Comparison of ENCODE assay signal across 1 cellular context in genomic region chr13:60163525-60164471, GRCh38.
TF ChIP-seq lines count a peak whose summit lies in the region.

A gene with protein sequence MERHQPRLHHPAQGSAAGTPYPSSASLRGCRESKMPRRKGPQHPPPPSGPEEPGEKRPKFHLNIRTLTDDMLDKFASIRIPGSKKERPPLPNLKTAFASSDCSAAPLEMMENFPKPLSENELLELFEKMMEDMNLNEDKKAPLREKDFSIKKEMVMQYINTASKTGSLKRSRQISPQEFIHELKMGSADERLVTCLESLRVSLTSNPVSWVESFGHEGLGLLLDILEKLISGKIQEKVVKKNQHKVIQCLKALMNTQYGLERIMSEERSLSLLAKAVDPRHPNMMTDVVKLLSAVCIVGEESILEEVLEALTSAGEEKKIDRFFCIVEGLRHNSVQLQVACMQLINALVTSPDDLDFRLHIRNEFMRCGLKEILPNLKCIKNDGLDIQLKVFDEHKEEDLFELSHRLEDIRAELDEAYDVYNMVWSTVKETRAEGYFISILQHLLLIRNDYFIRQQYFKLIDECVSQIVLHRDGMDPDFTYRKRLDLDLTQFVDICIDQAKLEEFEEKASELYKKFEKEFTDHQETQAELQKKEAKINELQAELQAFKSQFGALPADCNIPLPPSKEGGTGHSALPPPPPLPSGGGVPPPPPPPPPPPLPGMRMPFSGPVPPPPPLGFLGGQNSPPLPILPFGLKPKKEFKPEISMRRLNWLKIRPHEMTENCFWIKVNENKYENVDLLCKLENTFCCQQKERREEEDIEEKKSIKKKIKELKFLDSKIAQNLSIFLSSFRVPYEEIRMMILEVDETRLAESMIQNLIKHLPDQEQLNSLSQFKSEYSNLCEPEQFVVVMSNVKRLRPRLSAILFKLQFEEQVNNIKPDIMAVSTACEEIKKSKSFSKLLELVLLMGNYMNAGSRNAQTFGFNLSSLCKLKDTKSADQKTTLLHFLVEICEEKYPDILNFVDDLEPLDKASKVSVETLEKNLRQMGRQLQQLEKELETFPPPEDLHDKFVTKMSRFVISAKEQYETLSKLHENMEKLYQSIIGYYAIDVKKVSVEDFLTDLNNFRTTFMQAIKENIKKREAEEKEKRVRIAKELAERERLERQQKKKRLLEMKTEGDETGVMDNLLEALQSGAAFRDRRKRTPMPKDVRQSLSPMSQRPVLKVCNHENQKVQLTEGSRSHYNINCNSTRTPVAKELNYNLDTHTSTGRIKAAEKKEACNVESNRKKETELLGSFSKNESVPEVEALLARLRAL (minus strand): TSS chr13:60163928. CDS start chr13:60163766, 162 bp downstream.

TF ChIP-seq in HepG2, 621 proteins besides CTCF, POLR2A, EP300 and RAD21 (continued from another document and continues in another):
- TF ChIP-seq ZNF615 (CRISPR knock-in tag; IDR thresholded peaks at IDR 0.05; ENCODE audit: borderline replicate concordance) (no peak), MXD3 (CRISPR knock-in tag; IDR thresholded peaks at IDR 0.05) (peak; percentile 71; the same call in 1 of the 2 replicates), SIN3B (IDR thresholded peaks at IDR 0.05; ENCODE audit: low read length) (peak; percentile 95), ZNF644 (CRISPR knock-in tag; IDR thresholded peaks at IDR 0.05; ENCODE audit: low read depth) (no peak), MEIS1 (CRISPR knock-in tag; IDR thresholded peaks at IDR 0.05; ENCODE audit: borderline replicate concordance) (0 out of 2 replicates have a peak, but pooled peaks have one; percentile 39), PAF1 (CRISPR knock-in tag; IDR thresholded peaks at IDR 0.05) (no peak), ZNF780A (CRISPR knock-in tag; IDR thresholded peaks at IDR 0.05) (0 out of 2 replicates have a peak, but pooled peaks have one; percentile 38), SOX13 (IDR thresholded peaks at IDR 0.05) (no peak), SOX13 (CRISPR knock-in tag; conservative IDR thresholded peaks at IDR 0.05 in 1 of 2, IDR thresholded peaks at IDR 0.05 in 1 of 2) (no peak), ESRRA (CRISPR knock-in tag; IDR thresholded peaks at IDR 0.05; ENCODE audit: low read depth) (no peak; the same call in 1 of the 2 replicates), ZNF629 (CRISPR knock-in tag; conservative IDR thresholded peaks at IDR 0.05) (no peak), SIX1 (CRISPR knock-in tag; IDR thresholded peaks at IDR 0.05; ENCODE audit: borderline replicate concordance) (0 out of 2 replicates have a peak, but pooled peaks have one; percentile 23), SP5 (CRISPR knock-in tag; IDR thresholded peaks at IDR 0.05; ENCODE audit: borderline replicate concordance, low read depth) (no peak), YY1 (IDR thresholded peaks at IDR 0.05; ENCODE audit: insufficient read depth, insufficient replicate concordance, low read depth, low read length) (no peak), ZC3H4 (CRISPR knock-in tag; IDR thresholded peaks at IDR 0.05; ENCODE audit: borderline replicate concordance) (no peak), KLF15 (CRISPR knock-in tag; IDR thresholded peaks at IDR 0.05; ENCODE audit: borderline replicate concordance) (no peak), FOXO4 (CRISPR knock-in tag; conservative IDR thresholded peaks at IDR 0.05) (no peak), ZNF225 (CRISPR knock-in tag; IDR thresholded peaks at IDR 0.05) (no peak), TEAD3 (CRISPR knock-in tag; optimal IDR thresholded peaks at IDR 0.05; ENCODE audit: borderline replicate concordance) (peak; percentile 37), ZNF296 (CRISPR knock-in tag; conservative IDR thresholded peaks at IDR 0.05) (no peak), MTA3 (CRISPR knock-in tag; IDR thresholded peaks at IDR 0.05) (no peak), JUN (CRISPR knock-in tag; IDR thresholded peaks at IDR 0.05) (no peak), KMT2B (CRISPR knock-in tag; IDR thresholded peaks at IDR 0.05) (peak; percentile 90; the same call in 1 of the 2 replicates), FIP1L1 (IDR thresholded peaks at IDR 0.05; ENCODE audit: borderline replicate concordance, insufficient read depth, low read depth, low read length) (no peak), SPEN (CRISPR knock-in tag; IDR thresholded peaks at IDR 0.05; ENCODE audit: low read depth) (peak; percentile 72; the same call in 1 of the 2 replicates), FOXM1 (CRISPR knock-in tag; IDR thresholded peaks at IDR 0.05) (peak; percentile 68; the same call in 1 of the 2 replicates), ZNF460 (CRISPR knock-in tag; IDR thresholded peaks at IDR 0.05; ENCODE audit: borderline replicate concordance) (no peak), ZNF503 (CRISPR knock-in tag; IDR thresholded peaks at IDR 0.05) (no peak; the same call in 1 of the 2 replicates), SRSF1 (optimal IDR thresholded peaks at IDR 0.05; ENCODE audit: low read depth, low read length) (peak; percentile 75), ZNF124 (CRISPR knock-in tag; IDR thresholded peaks at IDR 0.05) (no peak), ZNF740 (CRISPR knock-in tag; IDR thresholded peaks at IDR 0.05) (no peak), POLR2G (IDR thresholded peaks at IDR 0.05; ENCODE audit: low read depth, low read length) (peak; percentile 96)
- TF ChIP-seq, protein P1, sequence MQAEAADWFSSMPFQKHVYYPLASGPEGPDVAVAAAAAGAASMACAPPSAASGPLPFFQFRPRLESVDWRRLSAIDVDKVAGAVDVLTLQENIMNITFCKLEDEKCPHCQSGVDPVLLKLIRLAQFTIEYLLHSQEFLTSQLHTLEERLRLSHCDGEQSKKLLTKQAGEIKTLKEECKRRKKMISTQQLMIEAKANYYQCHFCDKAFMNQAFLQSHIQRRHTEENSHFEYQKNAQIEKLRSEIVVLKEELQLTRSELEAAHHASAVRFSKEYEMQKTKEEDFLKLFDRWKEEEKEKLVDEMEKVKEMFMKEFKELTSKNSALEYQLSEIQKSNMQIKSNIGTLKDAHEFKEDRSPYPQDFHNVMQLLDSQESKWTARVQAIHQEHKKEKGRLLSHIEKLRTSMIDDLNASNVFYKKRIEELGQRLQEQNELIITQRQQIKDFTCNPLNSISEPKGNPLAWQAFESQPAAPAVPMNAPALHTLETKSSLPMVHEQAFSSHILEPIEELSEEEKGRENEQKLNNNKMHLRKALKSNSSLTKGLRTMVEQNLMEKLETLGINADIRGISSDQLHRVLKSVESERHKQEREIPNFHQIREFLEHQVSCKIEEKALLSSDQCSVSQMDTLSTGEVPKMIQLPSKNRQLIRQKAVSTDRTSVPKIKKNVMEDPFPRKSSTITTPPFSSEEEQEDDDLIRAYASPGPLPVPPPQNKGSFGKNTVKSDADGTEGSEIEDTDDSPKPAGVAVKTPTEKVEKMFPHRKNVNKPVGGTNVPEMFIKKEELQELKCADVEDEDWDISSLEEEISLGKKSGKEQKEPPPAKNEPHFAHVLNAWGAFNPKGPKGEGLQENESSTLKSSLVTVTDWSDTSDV (CRISPR knock-in tag; IDR thresholded peaks at IDR 0.05) = peak; percentile 76
- TF ChIP-seq, protein P2, sequence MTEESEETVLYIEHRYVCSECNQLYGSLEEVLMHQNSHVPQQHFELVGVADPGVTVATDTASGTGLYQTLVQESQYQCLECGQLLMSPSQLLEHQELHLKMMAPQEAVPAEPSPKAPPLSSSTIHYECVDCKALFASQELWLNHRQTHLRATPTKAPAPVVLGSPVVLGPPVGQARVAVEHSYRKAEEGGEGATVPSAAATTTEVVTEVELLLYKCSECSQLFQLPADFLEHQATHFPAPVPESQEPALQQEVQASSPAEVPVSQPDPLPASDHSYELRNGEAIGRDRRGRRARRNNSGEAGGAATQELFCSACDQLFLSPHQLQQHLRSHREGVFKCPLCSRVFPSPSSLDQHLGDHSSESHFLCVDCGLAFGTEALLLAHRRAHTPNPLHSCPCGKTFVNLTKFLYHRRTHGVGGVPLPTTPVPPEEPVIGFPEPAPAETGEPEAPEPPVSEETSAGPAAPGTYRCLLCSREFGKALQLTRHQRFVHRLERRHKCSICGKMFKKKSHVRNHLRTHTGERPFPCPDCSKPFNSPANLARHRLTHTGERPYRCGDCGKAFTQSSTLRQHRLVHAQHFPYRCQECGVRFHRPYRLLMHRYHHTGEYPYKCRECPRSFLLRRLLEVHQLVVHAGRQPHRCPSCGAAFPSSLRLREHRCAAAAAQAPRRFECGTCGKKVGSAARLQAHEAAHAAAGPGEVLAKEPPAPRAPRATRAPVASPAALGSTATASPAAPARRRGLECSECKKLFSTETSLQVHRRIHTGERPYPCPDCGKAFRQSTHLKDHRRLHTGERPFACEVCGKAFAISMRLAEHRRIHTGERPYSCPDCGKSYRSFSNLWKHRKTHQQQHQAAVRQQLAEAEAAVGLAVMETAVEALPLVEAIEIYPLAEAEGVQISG (CRISPR knock-in tag; IDR thresholded peaks at IDR 0.05) = peak; percentile 79; the same call in 1 of the 2 replicates
- TF ChIP-seq, protein P3, sequence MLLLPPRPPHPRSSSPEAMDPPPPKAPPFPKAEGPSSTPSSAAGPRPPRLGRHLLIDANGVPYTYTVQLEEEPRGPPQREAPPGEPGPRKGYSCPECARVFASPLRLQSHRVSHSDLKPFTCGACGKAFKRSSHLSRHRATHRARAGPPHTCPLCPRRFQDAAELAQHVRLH (CRISPR knock-in tag; IDR thresholded peaks at IDR 0.05; ENCODE audit: borderline replicate concordance, low read depth) = 0 out of 2 replicates have a peak, but pooled peaks have one; percentile 23
- TF ChIP-seq, protein P4, sequence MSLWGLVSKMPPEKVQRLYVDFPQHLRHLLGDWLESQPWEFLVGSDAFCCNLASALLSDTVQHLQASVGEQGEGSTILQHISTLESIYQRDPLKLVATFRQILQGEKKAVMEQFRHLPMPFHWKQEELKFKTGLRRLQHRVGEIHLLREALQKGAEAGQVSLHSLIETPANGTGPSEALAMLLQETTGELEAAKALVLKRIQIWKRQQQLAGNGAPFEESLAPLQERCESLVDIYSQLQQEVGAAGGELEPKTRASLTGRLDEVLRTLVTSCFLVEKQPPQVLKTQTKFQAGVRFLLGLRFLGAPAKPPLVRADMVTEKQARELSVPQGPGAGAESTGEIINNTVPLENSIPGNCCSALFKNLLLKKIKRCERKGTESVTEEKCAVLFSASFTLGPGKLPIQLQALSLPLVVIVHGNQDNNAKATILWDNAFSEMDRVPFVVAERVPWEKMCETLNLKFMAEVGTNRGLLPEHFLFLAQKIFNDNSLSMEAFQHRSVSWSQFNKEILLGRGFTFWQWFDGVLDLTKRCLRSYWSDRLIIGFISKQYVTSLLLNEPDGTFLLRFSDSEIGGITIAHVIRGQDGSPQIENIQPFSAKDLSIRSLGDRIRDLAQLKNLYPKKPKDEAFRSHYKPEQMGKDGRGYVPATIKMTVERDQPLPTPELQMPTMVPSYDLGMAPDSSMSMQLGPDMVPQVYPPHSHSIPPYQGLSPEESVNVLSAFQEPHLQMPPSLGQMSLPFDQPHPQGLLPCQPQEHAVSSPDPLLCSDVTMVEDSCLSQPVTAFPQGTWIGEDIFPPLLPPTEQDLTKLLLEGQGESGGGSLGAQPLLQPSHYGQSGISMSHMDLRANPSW (CRISPR knock-in tag; IDR thresholded peaks at IDR 0.05; ENCODE audit: borderline replicate concordance) = no peak
- TF ChIP-seq, protein P5, sequence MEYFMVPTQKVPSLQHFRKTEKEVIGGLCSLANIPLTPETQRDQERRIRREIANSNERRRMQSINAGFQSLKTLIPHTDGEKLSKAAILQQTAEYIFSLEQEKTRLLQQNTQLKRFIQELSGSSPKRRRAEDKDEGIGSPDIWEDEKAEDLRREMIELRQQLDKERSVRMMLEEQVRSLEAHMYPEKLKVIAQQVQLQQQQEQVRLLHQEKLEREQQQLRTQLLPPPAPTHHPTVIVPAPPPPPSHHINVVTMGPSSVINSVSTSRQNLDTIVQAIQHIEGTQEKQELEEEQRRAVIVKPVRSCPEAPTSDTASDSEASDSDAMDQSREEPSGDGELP (IDR thresholded peaks at IDR 0.05; ENCODE audit: borderline replicate concordance, low read depth) = no peak; the same call in 1 of the 2 replicates
- TF ChIP-seq, protein P6, sequence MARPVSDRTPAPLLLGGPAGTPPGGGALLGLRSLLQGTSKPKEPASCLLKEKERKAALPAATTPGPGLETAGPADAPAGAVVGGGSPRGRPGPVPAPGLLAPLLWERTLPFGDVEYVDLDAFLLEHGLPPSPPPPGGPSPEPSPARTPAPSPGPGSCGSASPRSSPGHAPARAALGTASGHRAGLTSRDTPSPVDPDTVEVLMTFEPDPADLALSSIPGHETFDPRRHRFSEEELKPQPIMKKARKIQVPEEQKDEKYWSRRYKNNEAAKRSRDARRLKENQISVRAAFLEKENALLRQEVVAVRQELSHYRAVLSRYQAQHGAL (CRISPR knock-in tag; IDR thresholded peaks at IDR 0.05; ENCODE audit: not compliant biosample characterization) = no peak
- TF ChIP-seq, protein P7, sequence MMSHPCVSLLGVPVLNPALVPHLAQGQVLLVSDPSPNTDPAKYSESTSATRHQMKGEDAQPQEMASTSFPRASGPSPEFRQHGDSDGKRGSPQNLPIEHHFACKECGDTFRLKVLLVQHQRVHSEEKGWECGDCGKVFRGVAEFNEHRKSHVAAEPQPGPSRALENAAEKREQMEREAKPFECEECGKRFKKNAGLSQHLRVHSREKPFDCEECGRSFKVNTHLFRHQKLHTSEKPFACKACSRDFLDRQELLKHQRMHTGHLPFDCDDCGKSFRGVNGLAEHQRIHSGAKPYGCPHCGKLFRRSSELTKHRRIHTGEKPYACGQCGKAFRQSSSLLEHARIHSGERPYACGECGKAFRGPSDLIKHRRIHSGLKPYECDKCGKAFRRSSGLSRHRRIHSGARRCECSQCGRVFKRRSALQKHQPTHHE (CRISPR knock-in tag; IDR thresholded peaks at IDR 0.05; ENCODE audit: borderline replicate concordance) = peak; percentile 77; the same call in 1 of the 2 replicates
